ENCODE assay signal across 14 cellular contexts in the genomic region with DNA sequence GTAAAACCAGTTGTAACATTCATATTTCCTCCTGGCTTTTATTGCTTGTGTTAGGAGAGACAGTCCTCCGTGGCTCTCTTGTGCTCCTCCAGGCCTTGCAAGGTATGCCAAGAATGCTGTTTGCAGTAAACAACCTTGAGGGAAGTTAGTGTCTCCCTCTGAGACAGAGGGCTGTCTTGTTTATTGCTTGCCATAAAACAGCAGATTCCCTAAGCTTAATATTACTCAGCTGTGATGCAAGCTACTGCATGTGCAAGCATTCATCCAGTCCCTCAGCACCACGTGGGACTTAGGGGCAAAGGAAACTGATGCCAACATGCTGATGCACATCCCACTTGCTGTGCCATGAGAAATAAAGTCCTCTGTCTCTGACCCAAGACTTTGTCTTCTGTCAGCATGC. TPM values are rescaled to one million over a fixed set of nuclear protein-coding genes. Genes with fewer than 3 reads are reported as not detected.
A peak's percentile ranks its signal among the peaks of the same experiment; 100 is the strongest.
DNase-seq lines count a peak whose midpoint lies in the region; ATAC-seq, FAIRE-seq and TF ChIP-seq lines count a peak whose summit lies in the region.
"Had no signal": no experiment of that assay in that cellular context is flagged by ENCODE, and none has a peak within 500 bp of the region (broad histone marks: within the 10 kb centered on the region; RNA-seq: fewer than 3 reads in every experiment).

No MANE protein-coding gene starts in this region.

- H3K27me3 ChIP-seq in bronchial epithelial cell (ENCODE audit: control insufficient read depth, insufficient read depth, low read length): no peaks in the 10 kb centered on the region
- no peaks in the 10 kb centered on the region for H3K27me3 ChIP-seq in suprapubic skin
- H3K27me3 ChIP-seq: cardiac muscle cell had no signal

- TF ChIP-seq POLR2A in suprapubic skin (IDR thresholded peaks at IDR 0.05): no peak

- no peak overlapping the region for H3K4me3 Mint-ChIP-seq in stimulated activated memory B cell treated with anti-CD40 and anti-IgM and Interleukin-4, amounts not matched to agents 10 μg/mL and 1 μg/mL and 100 μg/mL, for 72 hours
- H3K4me3 Mint-ChIP-seq: T-helper 2 cell treated with Interferon-gamma antibody and Interleukin-4, amounts not matched to agents 5 μg/mL and 100 μg/mL, for 36 hours had no signal

- WGBS in suprapubic skin: 23% methylated on average over 2 of the region's 2 CpGs

- H3K9me3 Mint-ChIP-seq in stimulated activated memory B cell treated with anti-CD40 and anti-IgM and Interleukin-4, amounts not matched to agents 10 μg/mL and 1 μg/mL and 100 μg/mL, for 72 hours: no peaks in the 10 kb centered on the region
- H3K9me3 Mint-ChIP-seq: T-helper 2 cell treated with Interferon-gamma antibody and Interleukin-4, amounts not matched to agents 5 μg/mL and 100 μg/mL, for 36 hours had no signal

- peaks cover 63% of the 10 kb centered on the region for H3K4me1 ChIP-seq in suprapubic skin

- DNase-seq in HTR-8/SVneo (ENCODE audit: insufficient read length, low spot score) (peak; percentile 87), bronchial epithelial cell (ENCODE audit: low read depth) (peak; percentile 99), kidney tubule cell (ENCODE audit: low spot score) (peak; percentile 85), suprapubic skin (ENCODE audit: low spot score in 2 of 2) (no peak), NCI-H187 (lab: John Stamatoyannopoulos, UW) (no peak)
- DNase-seq in stimulated activated CD8-positive, alpha-beta memory T cell treated with anti-CD3 and anti-CD28 coated beads, Interleukin-4, amount 100 ng/mL, for 48 hours: no peak
- DNase-seq: NCI-H1048; stimulated activated naive CD8-positive, alpha-beta T cell treated with anti-CD3 and anti-CD28 coated beads, Interleukin-15, Interleukin-2, amounts not matched to agents 100 U/mL and 50 U/mL, for 24 hours had no signal

- no peak for TF ChIP-seq CTCF in bronchial epithelial cell (IDR thresholded peaks at IDR 0.05; ENCODE audit: insufficient read depth, low read length, severe bottlenecking)
- no peak for TF ChIP-seq CTCF in suprapubic skin (IDR thresholded peaks at IDR 0.05)

- peak; percentile 98 for FAIRE-seq in HTR-8/SVneo (lab: Jason Lieb, UNC)
- FAIRE-seq in bronchial epithelial cell (lab: Jason Lieb, UNC): peak; percentile 55
- FAIRE-seq: GM12891 had no signal

- no peaks in the 10 kb centered on the region for H3K27me3 Mint-ChIP-seq in stimulated activated memory B cell treated with anti-CD40 and anti-IgM and Interleukin-4, amounts not matched to agents 10 μg/mL and 1 μg/mL and 100 μg/mL, for 72 hours

- no peak overlapping the region for H3K27ac Mint-ChIP-seq in stimulated activated memory B cell treated with anti-CD40 and anti-IgM and Interleukin-4, amounts not matched to agents 10 μg/mL and 1 μg/mL and 100 μg/mL, for 72 hours
- H3K27ac Mint-ChIP-seq: T-helper 2 cell treated with Interferon-gamma antibody and Interleukin-4, amounts not matched to agents 5 μg/mL and 100 μg/mL, for 36 hours had no signal

- H3K4me1 Mint-ChIP-seq in stimulated activated memory B cell treated with anti-CD40 and anti-IgM and Interleukin-4, amounts not matched to agents 10 μg/mL and 1 μg/mL and 100 μg/mL, for 72 hours: no peaks in the 10 kb centered on the region

- H3K36me3 ChIP-seq in bronchial epithelial cell (ENCODE audit: control insufficient read depth, insufficient read depth, low read length) (no peaks in the 10 kb centered on the region), suprapubic skin (no peaks in the 10 kb centered on the region)
- H3K36me3 ChIP-seq: cardiac muscle cell had no signal

- no peak for ATAC-seq in stimulated activated memory B cell treated with anti-CD40 and anti-IgM and Interleukin-4, amounts not matched to agents 10 μg/mL and 1 μg/mL and 100 μg/mL, for 72 hours
- no peak for ATAC-seq in GM18858 (IDR thresholded peaks at IDR 0.05; ENCODE audit: unreplicated experiment)
- ATAC-seq: HCT116; stimulated activated naive CD8-positive, alpha-beta T cell treated with anti-CD3 and anti-CD28 coated beads, Interleukin-15, Interleukin-2, amounts not matched to agents 100 U/mL and 50 U/mL, for 24 hours had no signal

- no peak overlapping the region for H3K4me3 ChIP-seq in bronchial epithelial cell (ENCODE audit: low read depth, low read length)
- no peak overlapping the region for H3K4me3 ChIP-seq in suprapubic skin
- H3K4me3 ChIP-seq: cardiac muscle cell had no signal

- H3K27ac ChIP-seq in suprapubic skin: peak overlapping the region; percentile 88

- H3K9me3 ChIP-seq in suprapubic skin: no peaks in the 10 kb centered on the region

- TF ChIP-seq EP300 in suprapubic skin (IDR thresholded peaks at IDR 0.05): no peak

- H3K36me3 Mint-ChIP-seq in stimulated activated memory B cell treated with anti-CD40 and anti-IgM and Interleukin-4, amounts not matched to agents 10 μg/mL and 1 μg/mL and 100 μg/mL, for 72 hours: peaks cover 10% of the 10 kb centered on the region

RNA-seq across cellular contexts. Expression of a gene that starts 6.6 kb away (rescaled TPM):
- total RNA-seq in bronchial epithelial cell (5.8 and 7.8 TPM in 2 replicates), suprapubic skin (10 to 100 TPM; 16.3 to 72.0 (median 19.4) TPM)

RNA-seq across cellular contexts. Expression of a gene that starts 6.8 kb away (rescaled TPM):
- 55.6 and 66.1 TPM in 2 replicates for total RNA-seq in bronchial epithelial cell
- 10 to 100 TPM; 26.1 to 41.1 (median 31.6) TPM for total RNA-seq in suprapubic skin

RNA-seq across cellular contexts. Expression of a gene that starts 43.0 kb away (rescaled TPM):
- total RNA-seq in bronchial epithelial cell (0.26 TPM in 1 of 2 replicates, not detected in the other), suprapubic skin (not detected)

Comparison
In these comparisons a context has a peak if more than half of its experiments do, and no peak if none do; other contexts are left out.
1. DNase-seq: peak in HTR-8/SVneo (single experiment), bronchial epithelial cell (single experiment) and kidney tubule cell (single experiment); none in suprapubic skin (0 of 2), stimulated activated CD8-positive, alpha-beta memory T cell treated with anti-CD3 and anti-CD28 coated beads, Interleukin-4, amount 100 ng/mL, for 48 hours (single experiment) and NCI-H187 (0 of 2).